Comparison of ENCODE assay signal across 13 cellular contexts in genomic region chr2:233814436-233814835, GRCh38. TPM values are rescaled to one million over a fixed set of nuclear protein-coding genes. Genes with fewer than 3 reads are reported as not detected.
"Had no signal": no experiment of that assay in that cellular context is flagged by ENCODE, and none has a peak within 500 bp of the region (broad histone marks: within the 10 kb centered on the region; RNA-seq: fewer than 3 reads in every experiment).

No MANE protein-coding gene starts in this region.

- H3K4me1 ChIP-seq: adrenal gland, gastroesophageal sphincter, heart right ventricle, left ventricle myocardium inferior had no signal

- H3K9me3 ChIP-seq: adrenal gland had no signal

- H3K4me3 ChIP-seq: adrenal gland, dorsolateral prefrontal cortex, gastroesophageal sphincter, heart right ventricle, left ventricle myocardium inferior had no signal

- H3K27me3 ChIP-seq: adrenal gland had no signal

- H3K27ac ChIP-seq: adrenal gland, dorsolateral prefrontal cortex, gastroesophageal sphincter, heart right ventricle, left ventricle myocardium inferior had no signal

- ATAC-seq: activated T-helper 17 cell treated with anti-CD3 and anti-CD28 coated beads, Interleukin-2, amount 50 U/mL, for 72 hours; gastroesophageal sphincter; heart right ventricle; naive thymus-derived CD8-positive, alpha-beta T cell; stimulated activated naive CD8-positive, alpha-beta T cell treated with anti-CD3 and anti-CD28 coated beads, Interleukin-15, Interleukin-2, amounts not matched to agents 100 U/mL and 50 U/mL, for 24 hours had no signal

- DNase-seq: activated CD4-positive, alpha-beta T cell treated with anti-CD3 and anti-CD28 coated beads, Interleukin-2, amount 50 U/mL, for 4 hours; erythroblast; heart right ventricle; left ventricle myocardium inferior; small intestine; stimulated activated CD4-positive, alpha-beta T cell treated with anti-CD3 and anti-CD28 coated beads, Interleukin-4, amount 100 ng/mL, for 4 hours; stimulated activated naive CD8-positive, alpha-beta T cell treated with anti-CD3 and anti-CD28 coated beads, Interleukin-15, Interleukin-2, amounts not matched to agents 100 U/mL and 50 U/mL, for 24 hours had no signal

- H3K36me3 ChIP-seq: adrenal gland, gastroesophageal sphincter, heart right ventricle, left ventricle myocardium inferior had no signal

RNA-seq across cellular contexts. Expression of gene MROH2A, which starts 36.3 kb away (rescaled TPM):
- total RNA-seq: activated T-helper 17 cell treated with anti-CD3 and anti-CD28 coated beads, Interleukin-2, amount 50 U/mL, for 72 hours; adrenal gland; gastroesophageal sphincter; heart right ventricle; left ventricle myocardium inferior; naive thymus-derived CD8-positive, alpha-beta T cell; T-helper 1 cell treated with Interleukin-12 subunit alpha and Interleukin-12 subunit beta and Interleukin-4 antibody, amounts not matched to agents 30 ng/mL and 1 ng/mL, for 36 hours had no signal
- polyA plus RNA-seq: heart right ventricle; naive thymus-derived CD8-positive, alpha-beta T cell had no signal

RNA-seq across cellular contexts. Expression of gene HJURP, which starts 39.9 kb away (rescaled TPM):
- total RNA-seq: naive thymus-derived CD8-positive, alpha-beta T cell had no signal
- polyA plus RNA-seq: naive thymus-derived CD8-positive, alpha-beta T cell had no signal

RNA-seq across cellular contexts. Expression of gene UGT1A1, which starts 54.4 kb away (rescaled TPM):
- total RNA-seq: activated T-helper 17 cell treated with anti-CD3 and anti-CD28 coated beads, Interleukin-2, amount 50 U/mL, for 72 hours; dorsolateral prefrontal cortex; heart right ventricle; left ventricle myocardium inferior; naive thymus-derived CD8-positive, alpha-beta T cell; T-helper 1 cell treated with Interleukin-12 subunit alpha and Interleukin-12 subunit beta and Interleukin-4 antibody, amounts not matched to agents 30 ng/mL and 1 ng/mL, for 36 hours had no signal
- polyA plus RNA-seq: heart right ventricle; naive thymus-derived CD8-positive, alpha-beta T cell had no signal
